Comparison of ENCODE assay signal across 9 cellular contexts in the genomic region with DNA sequence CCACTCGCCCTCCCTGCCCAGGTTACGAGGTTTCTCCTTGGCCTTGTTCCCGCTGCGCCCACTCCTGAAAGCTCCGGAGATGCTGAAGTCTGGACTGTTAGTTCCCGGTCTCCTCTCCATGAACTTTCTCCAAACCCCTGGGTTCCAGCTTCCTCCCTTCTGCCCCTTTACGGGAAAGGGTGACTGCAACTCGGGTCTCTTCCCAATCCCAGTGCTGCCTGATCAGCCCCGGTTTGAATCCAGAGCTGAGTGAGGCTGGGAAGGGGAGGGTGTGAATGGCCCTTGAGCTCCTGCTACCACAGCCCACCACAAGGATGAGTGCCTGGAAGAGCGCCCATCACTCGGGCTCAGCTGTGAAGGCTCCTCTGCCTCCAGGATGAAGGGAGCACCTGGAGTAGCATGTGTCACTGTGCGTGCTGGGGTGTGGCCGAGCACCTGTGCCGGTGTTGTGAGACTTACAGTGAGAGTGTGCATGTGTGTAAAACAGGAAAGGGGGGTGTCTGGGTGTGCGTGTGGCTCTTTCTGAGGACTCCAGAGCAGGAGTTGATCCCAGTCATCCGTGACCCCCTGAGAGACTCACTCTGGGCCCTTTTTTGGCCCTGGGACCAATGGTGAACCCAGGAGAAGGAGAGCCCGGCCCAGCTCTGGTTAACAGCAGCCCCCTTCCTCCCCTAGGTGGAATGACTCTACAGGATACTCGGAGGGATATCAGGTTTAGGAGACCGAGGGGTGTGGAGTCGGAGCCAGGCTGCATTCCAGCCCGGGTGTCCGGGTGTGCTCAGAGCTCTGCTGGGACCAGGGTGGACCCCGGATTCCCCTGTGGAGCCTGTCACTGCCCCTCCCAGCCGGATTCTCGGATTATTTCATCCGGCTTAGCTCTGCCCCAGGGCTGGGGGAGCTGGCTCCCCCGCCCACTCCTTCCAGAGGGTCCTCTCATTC. TPM values are rescaled to one million over a fixed set of nuclear protein-coding genes. Genes with fewer than 3 reads are reported as not detected.
A peak's percentile ranks its signal among the peaks of the same experiment; 100 is the strongest.
DNase-seq lines count a peak whose midpoint lies in the region; ATAC-seq and TF ChIP-seq lines count a peak whose summit lies in the region.
"Had no signal": no experiment of that assay in that cellular context is flagged by ENCODE, and none has a peak within 500 bp of the region (broad histone marks: within the 10 kb centered on the region; RNA-seq: fewer than 3 reads in every experiment).

No MANE protein-coding gene starts in this region.

- CTCF ChIA-PET in activated CD4-positive, alpha-beta T cell treated with anti-CD3 and anti-CD28 coated beads for 36 hours (lab: Charles Lee), result interaction anchor here (0.7 to 1.2 kb wide), 3 partner anchors 12 to 85 kb away, joined by 3 to 4 read pairs (median 3); no protein-coding TSS in a partner anchor

- intact Hi-C loops in activated CD4-positive, alpha-beta T cell treated with anti-CD3 and anti-CD28 coated beads for 36 hours (cut with DNase I, micrococcal nuclease), result no loop called here
- intact Hi-C loops in stomach (cut with DNase I; ENCODE audit: low total_unique reads), result no loop called here

- no peaks in the 10 kb centered on the region for H3K9me3 Mint-ChIP-seq in activated CD4-positive, alpha-beta T cell treated with anti-CD3 and anti-CD28 coated beads for 36 hours (ENCODE audit: low read depth)

- no peaks in the 10 kb centered on the region for H3K36me3 Mint-ChIP-seq in activated CD4-positive, alpha-beta T cell treated with anti-CD3 and anti-CD28 coated beads for 36 hours (ENCODE audit: low read depth)

- TF ChIP-seq CTCF in VCaP (conservative IDR thresholded peaks at IDR 0.05) (no peak), stomach (IDR thresholded peaks at IDR 0.05) (no peak)

- peak overlapping the region; percentile 47 for H3K4me3 Mint-ChIP-seq in activated CD4-positive, alpha-beta T cell treated with anti-CD3 and anti-CD28 coated beads for 36 hours

- H3K27ac ChIP-seq in VCaP (peak overlapping the region; percentile 91), stomach (peak overlapping the region; percentile 56 to 91 (median 87))

- peaks cover 46% of the 10 kb centered on the region for H3K27me3 ChIP-seq in iPS-15b (ENCODE audit: control insufficient read depth, insufficient read depth, low read length)
- H3K27me3 ChIP-seq in stomach, result peaks cover 0 to 9% (median 0%) of the 10 kb centered on the region in 3 donors

- peaks cover 9% of the 10 kb centered on the region for H3K27me3 Mint-ChIP-seq in activated CD4-positive, alpha-beta T cell treated with anti-CD3 and anti-CD28 coated beads for 36 hours

- H3K9me3 ChIP-seq in iPS-15b (ENCODE audit: control insufficient read depth, insufficient read depth, low read length) (no peaks in the 10 kb centered on the region), stomach (no peaks in the 10 kb centered on the region)

- TF ChIP-seq POLR2A in stomach (IDR thresholded peaks at IDR 0.05), result no peak

- peaks cover 2% of the 10 kb centered on the region for H3K4me1 Mint-ChIP-seq in activated CD4-positive, alpha-beta T cell treated with anti-CD3 and anti-CD28 coated beads for 36 hours

- TF ChIP-seq EP300 in stomach (IDR thresholded peaks at IDR 0.05), result no peak

- H3K9ac ChIP-seq in iPS-15b (ENCODE audit: low read depth, low read length), result no peak overlapping the region

- no peak for DNase-seq in activated CD4-positive, alpha-beta T cell treated with anti-CD3 and anti-CD28 coated beads for 36 hours
- DNase-seq in activated CD4-positive, alpha-beta T cell treated with anti-CD3 and anti-CD28 coated beads, Interleukin-2, amount 50 U/mL, for 4 hours, result no peak
- no peak for DNase-seq in stomach
- DNase-seq: cerebellar nuclear complex had no signal

- H3K36me3 ChIP-seq in iPS-15b (ENCODE audit: control insufficient read depth, insufficient read depth, low read length) (no peaks in the 10 kb centered on the region), stomach (peaks cover 0 to 13% (median 7%) of the 10 kb centered on the region in 4 donors)

- no peak overlapping the region for H3K27ac Mint-ChIP-seq in activated CD4-positive, alpha-beta T cell treated with anti-CD3 and anti-CD28 coated beads for 36 hours

- H3K4me3 ChIP-seq in iPS-15b (ENCODE audit: low read depth, low read length), result peak overlapping the region; percentile 46
- H3K4me3 ChIP-seq in stomach, result peak overlapping the region; percentile 70 to 78 (median 78)

- peaks cover 2% of the 10 kb centered on the region for H3K4me1 ChIP-seq in iPS-15b (ENCODE audit: control insufficient read depth, insufficient read depth, low read length)
- peaks cover 22 to 58% (median 43%) of the 10 kb centered on the region in 4 donors for H3K4me1 ChIP-seq in stomach

- WGBS in stomach, 5 donors, result 33 to 44% (median 36%) methylated on average over 18 to 27 of the region's 27 CpGs

- no peak for ATAC-seq in activated CD4-positive, alpha-beta T cell treated with anti-CD3 and anti-CD28 coated beads for 36 hours
- ATAC-seq in HG03095 (IDR thresholded peaks at IDR 0.05; ENCODE audit: unreplicated experiment) (no peak), HG03520 (IDR thresholded peaks at IDR 0.05; ENCODE audit: unreplicated experiment) (no peak), GM21515 (IDR thresholded peaks at IDR 0.05; ENCODE audit: unreplicated experiment) (no peak)

- POLR2A ChIA-PET in activated CD4-positive, alpha-beta T cell treated with anti-CD3 and anti-CD28 coated beads for 36 hours (lab: Charles Lee), result interaction anchor here (0.5 kb wide), 1 partner anchor 32 kb away, joined by 3 read pairs; no protein-coding TSS in a partner anchor

RNA-seq across cellular contexts. Expression of a gene that starts 1.1 kb away (rescaled TPM):
- under 1 TPM; 0.23 to 0.25 TPM for total RNA-seq in activated CD4-positive, alpha-beta T cell treated with anti-CD3 and anti-CD28 coated beads for 36 hours
- 10 to 100 TPM in 2 of 5 donors, 1 to 10 TPM in 2, not detected in 1; 3.1 to 14.2 (median 9.9) TPM for total RNA-seq in stomach
- polyA plus RNA-seq in stomach, result 10 to 100 TPM in 2 of 3 donors, 1 to 10 TPM in 1; 9.4 to 16.4 (median 12.2) TPM
